In the genomic region with DNA sequence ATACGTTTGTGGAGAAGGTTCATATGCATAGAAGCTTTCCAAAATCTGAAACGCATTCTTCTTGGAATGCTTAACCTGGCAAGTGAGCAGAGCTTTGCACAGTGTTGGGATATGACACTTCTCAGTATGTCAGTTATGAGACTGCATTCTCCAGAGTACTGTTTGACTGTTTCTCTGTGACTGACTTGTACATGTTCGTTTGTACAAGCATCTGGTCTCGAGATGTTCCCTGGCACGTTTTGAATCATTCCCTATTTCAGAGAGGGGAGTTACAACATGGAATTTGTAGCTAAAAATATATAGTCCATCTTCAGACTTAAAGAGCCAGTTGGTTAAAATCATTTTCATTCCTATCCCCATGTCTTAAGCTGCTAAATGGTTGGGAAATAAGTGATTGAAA, we compare ENCODE assay signal across 19 cellular contexts.
DNase-seq lines count a peak whose midpoint lies in the region; ATAC-seq and TF ChIP-seq lines count a peak whose summit lies in the region.
"Had no signal": no experiment of that assay in that cellular context is flagged by ENCODE, and none has a peak within 500 bp of the region (broad histone marks: within the 10 kb centered on the region; RNA-seq: fewer than 3 reads in every experiment).

No MANE protein-coding gene starts in this region.

- H3K36me3 ChIP-seq in left ventricle myocardium inferior: no peaks in the 10 kb centered on the region
- H3K36me3 ChIP-seq in thyroid gland: no peaks in the 10 kb centered on the region
- H3K36me3 ChIP-seq: ovary had no signal

- peak overlapping the region; percentile 11 to 18 for H3K27ac ChIP-seq in coronary artery
- peak overlapping the region; percentile 70 for H3K27ac ChIP-seq in left ventricle myocardium inferior (replicated peaks)
- H3K27ac ChIP-seq in thyroid gland: peak overlapping the region; percentile 16 to 51 (median 48)
- H3K27ac ChIP-seq: hepatocyte, HL-60, ovary had no signal

- H3K4me1 ChIP-seq in left ventricle myocardium inferior (peaks cover 37% of the 10 kb centered on the region), thyroid gland (peaks cover 34 to 46% of the 10 kb centered on the region in 2 donors)

- H3K9me3 ChIP-seq in left ventricle myocardium inferior (replicated peaks): peaks cover 5% of the 10 kb centered on the region
- H3K9me3 ChIP-seq in thyroid gland: no peaks in the 10 kb centered on the region
- H3K9me3 ChIP-seq: ovary had no signal

- no peak for ATAC-seq in GM18505 (IDR thresholded peaks at IDR 0.05; ENCODE audit: unreplicated experiment)
- ATAC-seq: activated naive CD4-positive, alpha-beta T cell treated with anti-CD3 and anti-CD28 coated beads, Interleukin-2, amount 50 U/mL, for 72 hours; GM23338 had no signal

- TF ChIP-seq POLR2A in thyroid gland (IDR thresholded peaks at IDR 0.05) (peak in 1 of 2 donors; percentile 38), GM18505 (IDR thresholded peaks at IDR 0.05; ENCODE audit: borderline replicate concordance, extremely low read depth, insufficient read depth, insufficient read length) (no peak)

- intact Hi-C loops in left ventricle myocardium inferior (cut with micrococcal nuclease) (loop anchor here (10.0 kb wide), 1 partner anchor 174 kb away; no protein-coding TSS in a partner anchor), thyroid gland (cut with DNase I) (no loop called here)

- TF ChIP-seq CTCF in coronary artery (IDR thresholded peaks at IDR 0.05) (no peak), left ventricle myocardium inferior (IDR thresholded peaks at IDR 0.05; ENCODE audit: borderline replicate concordance) (no peak), thyroid gland (IDR thresholded peaks at IDR 0.05) (no peak)

- WGBS in thyroid gland, 2 donors: 14% methylated on average over 5 of the region's 5 CpGs

- H3K4me3 ChIP-seq in coronary artery (no peak overlapping the region), left ventricle myocardium inferior (no peak overlapping the region), thyroid gland (replicated peaks in 1 of 3) (no peak overlapping the region)
- H3K4me3 ChIP-seq: GM23338, hepatocyte, ovary had no signal

- DNase-seq in GM04503 (ENCODE audit: low read depth) (peak; percentile 48), coronary artery (ENCODE audit: low spot score) (no peak), left ventricle myocardium inferior (no peak), thyroid gland (peak; percentile 32 to 50), hypothalamus (lab: John Stamatoyannopoulos, UW) (no peak), SIG-M5 treated with dmso at 0.1 percent for 504 hours (lab: John Stamatoyannopoulos, UW; ENCODE audit: unreplicated experiment) (no peak)
- DNase-seq: activated CD4-positive, alpha-beta T cell treated with anti-CD3 and anti-CD28 coated beads, Interleukin-2, amount 10 ng/mL, durations not matched to agents 7 days and 5 days; DMS53; KBM-7; NCI-H1105 treated with DMSO at 0.1 percent for 48 hours; NK-92 treated with Interleukin-12 subunit alpha and Interleukin-12 subunit beta, amount 100 ng/mL, for 24 hours; ovary; stimulated activated CD4-positive, alpha-beta T cell treated with anti-CD3 and anti-CD28 coated beads, Interleukin-12 subunit alpha, Interleukin-12 subunit beta, amount 100 ng/mL, for 4 hours; T-helper 9 cell had no signal

- H3K27me3 ChIP-seq in left ventricle myocardium inferior (ENCODE audit: low read depth) (no peaks in the 10 kb centered on the region), thyroid gland (no peaks in the 10 kb centered on the region)
- H3K27me3 ChIP-seq: hepatocyte, ovary had no signal

Comparison
In these comparisons a context has a peak if more than half of its experiments do, and no peak if none do; other contexts are left out.
1. DNase-seq: peak in GM04503 (single experiment) and thyroid gland (2 of 2); none in coronary artery (single experiment), left ventricle myocardium inferior (single experiment), hypothalamus (0 of 51) and SIG-M5 treated with dmso at 0.1 percent for 504 hours (single experiment).
2. H3K27ac ChIP-seq: peak in every context shown above with its lines; median percentile 70 in left ventricle myocardium inferior; 48 in thyroid gland; 14 in coronary artery.